Comparison of ENCODE assay signal across 1 cellular context in the genomic region with DNA sequence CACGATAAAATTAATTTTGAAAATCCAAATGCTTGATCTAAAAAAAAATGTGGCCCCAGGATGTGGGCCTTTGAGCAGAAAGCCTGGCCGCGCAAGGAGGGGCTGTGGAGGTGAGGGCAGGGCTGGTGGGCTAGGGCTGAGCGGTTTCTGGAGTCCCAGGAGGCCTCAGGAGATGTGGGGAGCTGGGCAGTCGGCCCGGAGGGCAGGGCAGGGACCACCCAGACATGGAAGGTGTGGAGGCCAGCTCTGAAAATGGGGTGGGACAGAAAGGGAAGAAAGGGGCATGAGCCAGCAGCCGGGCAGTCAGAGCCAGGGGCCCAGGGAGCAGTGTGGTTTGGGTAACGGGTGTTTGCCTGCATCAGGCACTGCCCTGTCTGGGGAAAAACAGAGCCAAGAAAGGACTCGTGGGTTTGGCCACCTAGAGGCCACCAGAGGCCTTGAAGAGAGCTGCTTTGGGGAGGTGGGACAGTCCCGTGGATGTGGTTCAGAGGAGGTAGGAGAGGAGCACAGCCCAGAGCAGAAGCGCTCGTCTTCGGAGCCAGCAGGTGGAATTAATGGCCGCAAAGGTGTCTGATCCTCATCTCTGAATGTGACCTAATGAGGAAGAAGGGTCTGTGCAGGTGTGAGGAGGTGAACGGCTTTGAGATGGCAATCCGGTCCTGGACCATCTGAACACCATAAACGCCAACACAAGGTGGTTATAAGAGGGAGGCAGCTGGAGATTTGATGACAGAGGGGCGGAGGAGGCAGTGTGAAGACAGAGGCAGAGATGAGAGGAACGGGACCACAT.
A peak's percentile ranks its signal among the peaks of the same experiment; 100 is the strongest.
TF ChIP-seq lines count a peak whose summit lies in the region.

No MANE protein-coding gene starts in this region.

TF ChIP-seq in HepG2, 621 proteins besides CTCF, POLR2A, EP300 and RAD21 (continued from another document and continues in another):
- TF ChIP-seq, protein P1, sequence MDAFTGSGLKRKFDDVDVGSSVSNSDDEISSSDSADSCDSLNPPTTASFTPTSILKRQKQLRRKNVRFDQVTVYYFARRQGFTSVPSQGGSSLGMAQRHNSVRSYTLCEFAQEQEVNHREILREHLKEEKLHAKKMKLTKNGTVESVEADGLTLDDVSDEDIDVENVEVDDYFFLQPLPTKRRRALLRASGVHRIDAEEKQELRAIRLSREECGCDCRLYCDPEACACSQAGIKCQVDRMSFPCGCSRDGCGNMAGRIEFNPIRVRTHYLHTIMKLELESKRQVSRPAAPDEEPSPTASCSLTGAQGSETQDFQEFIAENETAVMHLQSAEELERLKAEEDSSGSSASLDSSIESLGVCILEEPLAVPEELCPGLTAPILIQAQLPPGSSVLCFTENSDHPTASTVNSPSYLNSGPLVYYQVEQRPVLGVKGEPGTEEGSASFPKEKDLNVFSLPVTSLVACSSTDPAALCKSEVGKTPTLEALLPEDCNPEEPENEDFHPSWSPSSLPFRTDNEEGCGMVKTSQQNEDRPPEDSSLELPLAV (CRISPR knock-in tag; conservative IDR thresholded peaks at IDR 0.05; ENCODE audit: low read depth): no peak
- TF ChIP-seq, protein P2, sequence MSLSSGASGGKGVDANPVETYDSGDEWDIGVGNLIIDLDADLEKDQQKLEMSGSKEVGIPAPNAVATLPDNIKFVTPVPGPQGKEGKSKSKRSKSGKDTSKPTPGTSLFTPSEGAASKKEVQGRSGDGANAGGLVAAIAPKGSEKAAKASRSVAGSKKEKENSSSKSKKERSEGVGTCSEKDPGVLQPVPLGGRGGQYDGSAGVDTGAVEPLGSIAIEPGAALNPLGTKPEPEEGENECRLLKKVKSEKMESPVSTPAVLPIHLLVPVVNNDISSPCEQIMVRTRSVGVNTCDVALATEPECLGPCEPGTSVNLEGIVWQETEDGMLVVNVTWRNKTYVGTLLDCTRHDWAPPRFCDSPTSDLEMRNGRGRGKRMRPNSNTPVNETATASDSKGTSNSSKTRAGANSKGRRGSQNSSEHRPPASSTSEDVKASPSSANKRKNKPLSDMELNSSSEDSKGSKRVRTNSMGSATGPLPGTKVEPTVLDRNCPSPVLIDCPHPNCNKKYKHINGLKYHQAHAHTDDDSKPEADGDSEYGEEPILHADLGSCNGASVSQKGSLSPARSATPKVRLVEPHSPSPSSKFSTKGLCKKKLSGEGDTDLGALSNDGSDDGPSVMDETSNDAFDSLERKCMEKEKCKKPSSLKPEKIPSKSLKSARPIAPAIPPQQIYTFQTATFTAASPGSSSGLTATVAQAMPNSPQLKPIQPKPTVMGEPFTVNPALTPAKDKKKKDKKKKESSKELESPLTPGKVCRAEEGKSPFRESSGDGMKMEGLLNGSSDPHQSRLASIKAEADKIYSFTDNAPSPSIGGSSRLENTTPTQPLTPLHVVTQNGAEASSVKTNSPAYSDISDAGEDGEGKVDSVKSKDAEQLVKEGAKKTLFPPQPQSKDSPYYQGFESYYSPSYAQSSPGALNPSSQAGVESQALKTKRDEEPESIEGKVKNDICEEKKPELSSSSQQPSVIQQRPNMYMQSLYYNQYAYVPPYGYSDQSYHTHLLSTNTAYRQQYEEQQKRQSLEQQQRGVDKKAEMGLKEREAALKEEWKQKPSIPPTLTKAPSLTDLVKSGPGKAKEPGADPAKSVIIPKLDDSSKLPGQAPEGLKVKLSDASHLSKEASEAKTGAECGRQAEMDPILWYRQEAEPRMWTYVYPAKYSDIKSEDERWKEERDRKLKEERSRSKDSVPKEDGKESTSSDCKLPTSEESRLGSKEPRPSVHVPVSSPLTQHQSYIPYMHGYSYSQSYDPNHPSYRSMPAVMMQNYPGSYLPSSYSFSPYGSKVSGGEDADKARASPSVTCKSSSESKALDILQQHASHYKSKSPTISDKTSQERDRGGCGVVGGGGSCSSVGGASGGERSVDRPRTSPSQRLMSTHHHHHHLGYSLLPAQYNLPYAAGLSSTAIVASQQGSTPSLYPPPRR (CRISPR knock-in tag; IDR thresholded peaks at IDR 0.05; ENCODE audit: borderline replicate concordance): no peak
- TF ChIP-seq ZNF768 (CRISPR knock-in tag; IDR thresholded peaks at IDR 0.05) (peak; percentile 50; the same call in 1 of the 2 replicates), HNRNPL (IDR thresholded peaks at IDR 0.05; ENCODE audit: low read depth, low read length) (0 out of 2 replicates have a peak, but pooled peaks have one; percentile 25), MED13 (CRISPR knock-in tag; IDR thresholded peaks at IDR 0.05) (no peak), ZNF792 (CRISPR knock-in tag; IDR thresholded peaks at IDR 0.05) (no peak), KDM2A (CRISPR knock-in tag; IDR thresholded peaks at IDR 0.05; ENCODE audit: borderline replicate concordance, low read depth) (0 out of 2 replicates have a peak, but pooled peaks have one; percentile 21), ZNF629 (CRISPR knock-in tag; conservative IDR thresholded peaks at IDR 0.05) (no peak), STAG1 (CRISPR knock-in tag; IDR thresholded peaks at IDR 0.05) (0 out of 2 replicates have a peak, but pooled peaks have one; percentile 25), SP140L (CRISPR knock-in tag; IDR thresholded peaks at IDR 0.05; ENCODE audit: borderline replicate concordance) (no peak), SP4 (CRISPR knock-in tag; IDR thresholded peaks at IDR 0.05) (0 out of 2 replicates have a peak, but pooled peaks have one; percentile 19), BRD4 (CRISPR knock-in tag; IDR thresholded peaks at IDR 0.05) (no peak), RBM22 (optimal IDR thresholded peaks at IDR 0.05; ENCODE audit: low read length) (no peak), XRCC5 (optimal IDR thresholded peaks at IDR 0.05; ENCODE audit: low read length) (peak; percentile 28), ADNP (CRISPR knock-in tag; IDR thresholded peaks at IDR 0.05) (no peak), ZNF562 (CRISPR knock-in tag; IDR thresholded peaks at IDR 0.05; ENCODE audit: borderline replicate concordance) (no peak), ZFAT (CRISPR knock-in tag; conservative IDR thresholded peaks at IDR 0.05) (no peak), ZNF124 (CRISPR knock-in tag; IDR thresholded peaks at IDR 0.05) (no peak), CBX1 (IDR thresholded peaks at IDR 0.05; ENCODE audit: low read depth) (no peak), ZNF879 (CRISPR knock-in tag; IDR thresholded peaks at IDR 0.05) (no peak)
- TF ChIP-seq, protein P3, sequence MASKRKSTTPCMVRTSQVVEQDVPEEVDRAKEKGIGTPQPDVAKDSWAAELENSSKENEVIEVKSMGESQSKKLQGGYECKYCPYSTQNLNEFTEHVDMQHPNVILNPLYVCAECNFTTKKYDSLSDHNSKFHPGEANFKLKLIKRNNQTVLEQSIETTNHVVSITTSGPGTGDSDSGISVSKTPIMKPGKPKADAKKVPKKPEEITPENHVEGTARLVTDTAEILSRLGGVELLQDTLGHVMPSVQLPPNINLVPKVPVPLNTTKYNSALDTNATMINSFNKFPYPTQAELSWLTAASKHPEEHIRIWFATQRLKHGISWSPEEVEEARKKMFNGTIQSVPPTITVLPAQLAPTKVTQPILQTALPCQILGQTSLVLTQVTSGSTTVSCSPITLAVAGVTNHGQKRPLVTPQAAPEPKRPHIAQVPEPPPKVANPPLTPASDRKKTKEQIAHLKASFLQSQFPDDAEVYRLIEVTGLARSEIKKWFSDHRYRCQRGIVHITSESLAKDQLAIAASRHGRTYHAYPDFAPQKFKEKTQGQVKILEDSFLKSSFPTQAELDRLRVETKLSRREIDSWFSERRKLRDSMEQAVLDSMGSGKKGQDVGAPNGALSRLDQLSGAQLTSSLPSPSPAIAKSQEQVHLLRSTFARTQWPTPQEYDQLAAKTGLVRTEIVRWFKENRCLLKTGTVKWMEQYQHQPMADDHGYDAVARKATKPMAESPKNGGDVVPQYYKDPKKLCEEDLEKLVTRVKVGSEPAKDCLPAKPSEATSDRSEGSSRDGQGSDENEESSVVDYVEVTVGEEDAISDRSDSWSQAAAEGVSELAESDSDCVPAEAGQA (IDR thresholded peaks at IDR 0.05; ENCODE audit: low read depth): no peak
- TF ChIP-seq, protein P3 (CRISPR knock-in tag; IDR thresholded peaks at IDR 0.05; ENCODE audit: borderline replicate concordance): no peak
- TF ChIP-seq, protein P4, sequence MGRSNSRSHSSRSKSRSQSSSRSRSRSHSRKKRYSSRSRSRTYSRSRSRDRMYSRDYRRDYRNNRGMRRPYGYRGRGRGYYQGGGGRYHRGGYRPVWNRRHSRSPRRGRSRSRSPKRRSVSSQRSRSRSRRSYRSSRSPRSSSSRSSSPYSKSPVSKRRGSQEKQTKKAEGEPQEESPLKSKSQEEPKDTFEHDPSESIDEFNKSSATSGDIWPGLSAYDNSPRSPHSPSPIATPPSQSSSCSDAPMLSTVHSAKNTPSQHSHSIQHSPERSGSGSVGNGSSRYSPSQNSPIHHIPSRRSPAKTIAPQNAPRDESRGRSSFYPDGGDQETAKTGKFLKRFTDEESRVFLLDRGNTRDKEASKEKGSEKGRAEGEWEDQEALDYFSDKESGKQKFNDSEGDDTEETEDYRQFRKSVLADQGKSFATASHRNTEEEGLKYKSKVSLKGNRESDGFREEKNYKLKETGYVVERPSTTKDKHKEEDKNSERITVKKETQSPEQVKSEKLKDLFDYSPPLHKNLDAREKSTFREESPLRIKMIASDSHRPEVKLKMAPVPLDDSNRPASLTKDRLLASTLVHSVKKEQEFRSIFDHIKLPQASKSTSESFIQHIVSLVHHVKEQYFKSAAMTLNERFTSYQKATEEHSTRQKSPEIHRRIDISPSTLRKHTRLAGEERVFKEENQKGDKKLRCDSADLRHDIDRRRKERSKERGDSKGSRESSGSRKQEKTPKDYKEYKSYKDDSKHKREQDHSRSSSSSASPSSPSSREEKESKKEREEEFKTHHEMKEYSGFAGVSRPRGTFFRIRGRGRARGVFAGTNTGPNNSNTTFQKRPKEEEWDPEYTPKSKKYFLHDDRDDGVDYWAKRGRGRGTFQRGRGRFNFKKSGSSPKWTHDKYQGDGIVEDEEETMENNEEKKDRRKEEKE (IDR thresholded peaks at IDR 0.05): no peak
- TF ChIP-seq, protein P5, sequence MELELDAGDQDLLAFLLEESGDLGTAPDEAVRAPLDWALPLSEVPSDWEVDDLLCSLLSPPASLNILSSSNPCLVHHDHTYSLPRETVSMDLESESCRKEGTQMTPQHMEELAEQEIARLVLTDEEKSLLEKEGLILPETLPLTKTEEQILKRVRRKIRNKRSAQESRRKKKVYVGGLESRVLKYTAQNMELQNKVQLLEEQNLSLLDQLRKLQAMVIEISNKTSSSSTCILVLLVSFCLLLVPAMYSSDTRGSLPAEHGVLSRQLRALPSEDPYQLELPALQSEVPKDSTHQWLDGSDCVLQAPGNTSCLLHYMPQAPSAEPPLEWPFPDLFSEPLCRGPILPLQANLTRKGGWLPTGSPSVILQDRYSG (CRISPR knock-in tag; IDR thresholded peaks at IDR 0.05): no peak
- TF ChIP-seq, protein P6, sequence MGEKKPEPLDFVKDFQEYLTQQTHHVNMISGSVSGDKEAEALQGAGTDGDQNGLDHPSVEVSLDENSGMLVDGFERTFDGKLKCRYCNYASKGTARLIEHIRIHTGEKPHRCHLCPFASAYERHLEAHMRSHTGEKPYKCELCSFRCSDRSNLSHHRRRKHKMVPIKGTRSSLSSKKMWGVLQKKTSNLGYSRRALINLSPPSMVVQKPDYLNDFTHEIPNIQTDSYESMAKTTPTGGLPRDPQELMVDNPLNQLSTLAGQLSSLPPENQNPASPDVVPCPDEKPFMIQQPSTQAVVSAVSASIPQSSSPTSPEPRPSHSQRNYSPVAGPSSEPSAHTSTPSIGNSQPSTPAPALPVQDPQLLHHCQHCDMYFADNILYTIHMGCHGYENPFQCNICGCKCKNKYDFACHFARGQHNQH (CRISPR knock-in tag; IDR thresholded peaks at IDR 0.05): no peak
- TF ChIP-seq, protein P7, sequence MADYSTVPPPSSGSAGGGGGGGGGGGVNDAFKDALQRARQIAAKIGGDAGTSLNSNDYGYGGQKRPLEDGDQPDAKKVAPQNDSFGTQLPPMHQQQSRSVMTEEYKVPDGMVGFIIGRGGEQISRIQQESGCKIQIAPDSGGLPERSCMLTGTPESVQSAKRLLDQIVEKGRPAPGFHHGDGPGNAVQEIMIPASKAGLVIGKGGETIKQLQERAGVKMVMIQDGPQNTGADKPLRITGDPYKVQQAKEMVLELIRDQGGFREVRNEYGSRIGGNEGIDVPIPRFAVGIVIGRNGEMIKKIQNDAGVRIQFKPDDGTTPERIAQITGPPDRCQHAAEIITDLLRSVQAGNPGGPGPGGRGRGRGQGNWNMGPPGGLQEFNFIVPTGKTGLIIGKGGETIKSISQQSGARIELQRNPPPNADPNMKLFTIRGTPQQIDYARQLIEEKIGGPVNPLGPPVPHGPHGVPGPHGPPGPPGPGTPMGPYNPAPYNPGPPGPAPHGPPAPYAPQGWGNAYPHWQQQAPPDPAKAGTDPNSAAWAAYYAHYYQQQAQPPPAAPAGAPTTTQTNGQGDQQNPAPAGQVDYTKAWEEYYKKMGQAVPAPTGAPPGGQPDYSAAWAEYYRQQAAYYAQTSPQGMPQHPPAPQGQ (CRISPR knock-in tag; IDR thresholded peaks at IDR 0.05; ENCODE audit: borderline replicate concordance): no peak
- TF ChIP-seq, protein P8, sequence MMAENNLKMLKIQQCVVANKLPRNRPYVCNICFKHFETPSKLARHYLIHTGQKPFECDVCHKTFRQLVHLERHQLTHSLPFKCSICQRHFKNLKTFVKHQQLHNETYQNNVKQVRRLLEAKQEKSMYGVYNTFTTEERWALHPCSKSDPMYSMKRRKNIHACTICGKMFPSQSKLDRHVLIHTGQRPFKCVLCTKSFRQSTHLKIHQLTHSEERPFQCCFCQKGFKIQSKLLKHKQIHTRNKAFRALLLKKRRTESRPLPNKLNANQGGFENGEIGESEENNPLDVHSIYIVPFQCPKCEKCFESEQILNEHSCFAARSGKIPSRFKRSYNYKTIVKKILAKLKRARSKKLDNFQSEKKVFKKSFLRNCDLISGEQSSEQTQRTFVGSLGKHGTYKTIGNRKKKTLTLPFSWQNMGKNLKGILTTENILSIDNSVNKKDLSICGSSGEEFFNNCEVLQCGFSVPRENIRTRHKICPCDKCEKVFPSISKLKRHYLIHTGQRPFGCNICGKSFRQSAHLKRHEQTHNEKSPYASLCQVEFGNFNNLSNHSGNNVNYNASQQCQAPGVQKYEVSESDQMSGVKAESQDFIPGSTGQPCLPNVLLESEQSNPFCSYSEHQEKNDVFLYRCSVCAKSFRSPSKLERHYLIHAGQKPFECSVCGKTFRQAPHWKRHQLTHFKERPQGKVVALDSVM (CRISPR knock-in tag; IDR thresholded peaks at IDR 0.05): no peak
- TF ChIP-seq, protein P9, sequence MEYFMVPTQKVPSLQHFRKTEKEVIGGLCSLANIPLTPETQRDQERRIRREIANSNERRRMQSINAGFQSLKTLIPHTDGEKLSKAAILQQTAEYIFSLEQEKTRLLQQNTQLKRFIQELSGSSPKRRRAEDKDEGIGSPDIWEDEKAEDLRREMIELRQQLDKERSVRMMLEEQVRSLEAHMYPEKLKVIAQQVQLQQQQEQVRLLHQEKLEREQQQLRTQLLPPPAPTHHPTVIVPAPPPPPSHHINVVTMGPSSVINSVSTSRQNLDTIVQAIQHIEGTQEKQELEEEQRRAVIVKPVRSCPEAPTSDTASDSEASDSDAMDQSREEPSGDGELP (IDR thresholded peaks at IDR 0.05; ENCODE audit: borderline replicate concordance, low read depth): no peak
